9 cellular contexts compared by ENCODE assay signal in the genomic region with DNA sequence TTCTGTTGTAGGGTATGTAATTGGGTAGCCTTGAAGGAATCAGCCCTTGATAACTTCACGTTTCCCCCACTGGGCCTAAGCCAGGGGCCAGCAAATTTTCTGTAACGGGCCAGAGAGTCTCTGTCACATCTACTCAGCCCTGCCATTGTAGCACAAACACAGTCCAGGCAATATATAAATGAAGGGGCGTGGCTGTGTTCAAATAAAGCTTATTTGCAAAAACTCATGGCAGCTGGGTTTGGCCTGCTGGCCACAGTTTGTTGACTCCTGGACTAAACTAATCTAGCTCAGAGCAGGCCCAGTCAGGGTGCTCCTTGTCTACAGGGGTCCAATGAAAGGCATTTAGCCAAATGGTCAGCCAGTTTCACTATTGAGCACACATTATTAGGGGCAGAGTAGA.
A peak's percentile ranks its signal among the peaks of the same experiment; 100 is the strongest.
DNase-seq lines count a peak whose midpoint lies in the region; FAIRE-seq and TF ChIP-seq lines count a peak whose summit lies in the region.
"Had no signal": no experiment of that assay in that cellular context is flagged by ENCODE, and none has a peak within 500 bp of the region (broad histone marks: within the 10 kb centered on the region; RNA-seq: fewer than 3 reads in every experiment).

No MANE protein-coding gene starts in this region.

- DNase-seq in activated CD4-positive, alpha-beta T cell treated with anti-CD3 and anti-CD28 coated beads, Interleukin-2, amount 10 ng/mL, durations not matched to agents 24 days and 14 days, result no peak
- no peak for DNase-seq in activated CD4-positive, alpha-beta T cell treated with anti-CD3 and anti-CD28 coated beads, Interleukin-2, amount 50 U/mL, for 1 hour
- peak; percentile 68 to 90 for DNase-seq in NCI-H526 (lab: John Stamatoyannopoulos, UW)
- DNase-seq in chondrocyte (ENCODE audit: low spot score), result peak; percentile 9
- peak; percentile 18 for DNase-seq in small intestine
- no peak for DNase-seq in GM03348 (ENCODE audit: low spot score)
- no peak for DNase-seq in mucosa of gallbladder (ENCODE audit: low spot score)
- no peak for DNase-seq in posterior vena cava (ENCODE audit: low spot score)
- DNase-seq: hypothalamus had no signal

- 45 to 66% (median 56%) methylated on average over 3 of the region's 3 CpGs for WGBS in small intestine, 3 donors

- H3K4me3 Mint-ChIP-seq in activated CD4-positive, alpha-beta T cell treated with anti-CD3 and anti-CD28 coated beads, Interleukin-2, amount 10 ng/mL, durations not matched to agents 24 days and 14 days, result peak overlapping the region; percentile 67
- H3K4me3 Mint-ChIP-seq in chondrocyte (ENCODE audit: unreplicated experiment), result no peak overlapping the region

- no peaks in the 10 kb centered on the region for H3K9me3 Mint-ChIP-seq in activated CD4-positive, alpha-beta T cell treated with anti-CD3 and anti-CD28 coated beads, Interleukin-2, amount 10 ng/mL, durations not matched to agents 24 days and 14 days
- no peaks in the 10 kb centered on the region for H3K9me3 Mint-ChIP-seq in chondrocyte (ENCODE audit: low read depth)

- peak overlapping the region; percentile 95 for H3K27ac Mint-ChIP-seq in activated CD4-positive, alpha-beta T cell treated with anti-CD3 and anti-CD28 coated beads, Interleukin-2, amount 10 ng/mL, durations not matched to agents 24 days and 14 days
- H3K27ac Mint-ChIP-seq in chondrocyte (ENCODE audit: unreplicated experiment), result no peak overlapping the region

- H3K4me1 Mint-ChIP-seq in activated CD4-positive, alpha-beta T cell treated with anti-CD3 and anti-CD28 coated beads, Interleukin-2, amount 10 ng/mL, durations not matched to agents 24 days and 14 days, result peaks cover 79% of the 10 kb centered on the region
- peaks cover 17% of the 10 kb centered on the region for H3K4me1 Mint-ChIP-seq in chondrocyte (ENCODE audit: low read depth)

- H3K9me3 ChIP-seq in small intestine (ENCODE audit: control insufficient read depth, low read depth), result no peaks in the 10 kb centered on the region

- no peaks in the 10 kb centered on the region for H3K27me3 Mint-ChIP-seq in activated CD4-positive, alpha-beta T cell treated with anti-CD3 and anti-CD28 coated beads, Interleukin-2, amount 10 ng/mL, durations not matched to agents 24 days and 14 days
- H3K27me3 Mint-ChIP-seq in chondrocyte (ENCODE audit: low read depth), result no peaks in the 10 kb centered on the region

- no peak for TF ChIP-seq CTCF in chondrocyte (IDR thresholded peaks at IDR 0.05)

- H3K4me1 ChIP-seq in small intestine (ENCODE audit: control insufficient read depth in 2 of 2, insufficient read depth in 1 of 2, low read depth in 1 of 2, low read length in 1 of 2), result peaks cover 0 to 10% of the 10 kb centered on the region in 2 donors

- H3K27ac ChIP-seq in small intestine (ENCODE audit: low read depth in 1 of 2, low read length in 1 of 2), result peak overlapping the region in 1 of 2 donors; percentile 53

- intact Hi-C loops in activated CD4-positive, alpha-beta T cell treated with anti-CD3 and anti-CD28 coated beads, Interleukin-2, amount 10 ng/mL, durations not matched to agents 24 days and 14 days (cut with micrococcal nuclease), result loop anchor here (5.0 kb wide), 1 partner anchor 141 kb away; no protein-coding TSS in a partner anchor
- intact Hi-C loops in posterior vena cava (cut with DNase I), result loop anchor here (5.0 kb wide), 2 partner anchors 59 to 69 kb away; no protein-coding TSS in a partner anchor

- H3K36me3 Mint-ChIP-seq in activated CD4-positive, alpha-beta T cell treated with anti-CD3 and anti-CD28 coated beads, Interleukin-2, amount 10 ng/mL, durations not matched to agents 24 days and 14 days (ENCODE audit: low read depth), result peaks cover 11% of the 10 kb centered on the region
- no peaks in the 10 kb centered on the region for H3K36me3 Mint-ChIP-seq in chondrocyte (ENCODE audit: low read depth)

- H3K36me3 ChIP-seq in small intestine (ENCODE audit: control insufficient read depth in 2 of 2, insufficient read depth in 2 of 2, low read length in 2 of 2), result no peaks in the 10 kb centered on the region

- H3K4me3 ChIP-seq in small intestine (ENCODE audit: low read depth in 1 of 2, low read length in 2 of 2), result no peak overlapping the region

- no peak for FAIRE-seq in small intestine (lab: Jason Lieb, UNC)

- no peaks in the 10 kb centered on the region for H3K27me3 ChIP-seq in small intestine (ENCODE audit: control insufficient read depth in 2 of 2, insufficient read depth in 2 of 2, low read length in 2 of 2)

Comparison
In these comparisons a context has a peak if more than half of its experiments do, and no peak if none do; other contexts are left out.
1. DNase-seq: peak in NCI-H526 (2 of 2), chondrocyte (single experiment) and small intestine (single experiment); none in activated CD4-positive, alpha-beta T cell treated with anti-CD3 and anti-CD28 coated beads, Interleukin-2, amount 10 ng/mL, durations not matched to agents 24 days and 14 days (single experiment), activated CD4-positive, alpha-beta T cell treated with anti-CD3 and anti-CD28 coated beads, Interleukin-2, amount 50 U/mL, for 1 hour (single experiment), GM03348 (single experiment), mucosa of gallbladder (single experiment) and posterior vena cava (single experiment).